15 cellular contexts compared by ENCODE assay signal in the genomic region with DNA sequence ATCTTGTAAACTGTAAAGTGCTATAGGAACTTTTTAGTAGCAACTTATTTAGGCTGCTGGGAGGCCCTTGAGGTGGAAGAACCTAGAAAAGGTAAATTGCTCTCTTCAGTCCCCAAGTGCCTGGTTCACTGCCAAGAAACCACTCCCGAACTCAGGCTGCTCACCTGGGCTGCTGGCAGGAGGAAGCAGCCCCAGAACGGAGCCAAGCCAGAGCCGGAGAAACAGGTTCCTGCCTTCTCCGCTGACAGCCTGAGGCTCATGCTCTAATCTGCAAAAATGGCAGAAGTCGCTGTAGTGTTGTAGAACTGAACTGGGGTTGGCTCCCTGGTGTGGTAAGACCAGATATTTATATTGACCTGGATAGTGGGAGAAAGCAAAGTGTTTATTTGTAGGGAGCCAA.
DNase-seq lines count a peak whose midpoint lies in the region; ATAC-seq, FAIRE-seq and TF ChIP-seq lines count a peak whose summit lies in the region.
"Had no signal": no experiment of that assay in that cellular context is flagged by ENCODE, and none has a peak within 500 bp of the region (broad histone marks: within the 10 kb centered on the region; RNA-seq: fewer than 3 reads in every experiment).

No MANE protein-coding gene starts in this region.

- H3K9me3 ChIP-seq in esophagus (ENCODE audit: control insufficient read depth in 2 of 2, insufficient read depth in 1 of 2, low read depth in 1 of 2, low read length in 1 of 2) (no peaks in the 10 kb centered on the region), small intestine (ENCODE audit: control insufficient read depth, low read depth) (no peaks in the 10 kb centered on the region)
- H3K9me3 ChIP-seq: right atrium auricular region had no signal

- no peak for ATAC-seq in GM21360 (IDR thresholded peaks at IDR 0.05; ENCODE audit: unreplicated experiment)
- ATAC-seq: naive thymus-derived CD8-positive, alpha-beta T cell had no signal

- H3K27me3 ChIP-seq in esophagus (ENCODE audit: control insufficient read depth in 1 of 2, insufficient read depth in 2 of 2, low read length in 2 of 2), result no peaks in the 10 kb centered on the region
- no peaks in the 10 kb centered on the region for H3K27me3 ChIP-seq in small intestine (ENCODE audit: control insufficient read depth in 2 of 2, insufficient read depth in 2 of 2, low read length in 2 of 2)
- H3K27me3 ChIP-seq: right atrium auricular region had no signal

- WGBS in esophagus, 2 donors, result 41 to 46% methylated on average over 5 of the region's 5 CpGs
- 13 to 53% (median 27%) methylated on average over 5 of the region's 5 CpGs for WGBS in small intestine, 3 donors

- peak overlapping the region; percentile 84 to 85 for H3K27ac ChIP-seq in esophagus (ENCODE audit: low read depth in 2 of 2, low read length in 1 of 2)
- no peak overlapping the region for H3K27ac ChIP-seq in small intestine (ENCODE audit: low read depth in 1 of 2, low read length in 1 of 2)
- H3K27ac ChIP-seq: right atrium auricular region had no signal

- no peak overlapping the region for H3K4me3 ChIP-seq in esophagus (ENCODE audit: low read depth in 1 of 2, low read length in 2 of 2)
- H3K4me3 ChIP-seq in small intestine (ENCODE audit: low read depth in 1 of 2, low read length in 2 of 2), result no peak overlapping the region
- H3K4me3 ChIP-seq: right atrium auricular region had no signal

- no peak for FAIRE-seq in small intestine (lab: Jason Lieb, UNC)
- FAIRE-seq: frontal cortex had no signal

- DNase-seq in HPDE6-E6E7 (ENCODE audit: extremely low spot score) (peak; percentile 54), NCI-H345 treated with DMSO at 0.1 percent for 48 hours (lab: John Stamatoyannopoulos, UW; ENCODE audit: unreplicated experiment) (peak; percentile 20), small intestine (peak; percentile 73), HEK293T (ENCODE audit: extremely low spot score) (no peak), glomerular visceral epithelial cell (ENCODE audit: extremely low spot score) (no peak)
- no peak for DNase-seq in stimulated activated CD4-positive, alpha-beta T cell treated with anti-CD3 and anti-CD28 coated beads, Interleukin-4, amount 100 ng/mL, for 24 hours
- DNase-seq: activated CD4-positive, alpha-beta T cell treated with anti-CD3 and anti-CD28 coated beads, Interleukin-2, amount 10 ng/mL, durations not matched to agents 24 days and 14 days; HFFc6; naive thymus-derived CD8-positive, alpha-beta T cell; NCI-H1092; stimulated activated CD4-positive, alpha-beta T cell treated with anti-CD3 and anti-CD28 coated beads, Interleukin-4, amount 100 ng/mL, for 1 hour had no signal

- H3K4me1 ChIP-seq in esophagus (ENCODE audit: control insufficient read depth in 2 of 2, insufficient read depth in 2 of 2, low read length in 1 of 2), result peaks cover 0 to 8% of the 10 kb centered on the region in 2 donors
- H3K4me1 ChIP-seq in small intestine (ENCODE audit: control insufficient read depth in 2 of 2, insufficient read depth in 1 of 2, low read depth in 1 of 2, low read length in 1 of 2), result no peaks in the 10 kb centered on the region
- H3K4me1 ChIP-seq: right atrium auricular region had no signal

- POLR2A ChIA-PET in HEK293T (lab: Yijun Ruan, JAX), result no interaction called here

- CTCF ChIA-PET in HEK293T (lab: Yijun Ruan, JAX), result no interaction called here

- no peaks in the 10 kb centered on the region for H3K36me3 ChIP-seq in esophagus (ENCODE audit: control insufficient read depth in 2 of 2, insufficient read depth in 2 of 2, low read length in 1 of 2)
- no peaks in the 10 kb centered on the region for H3K36me3 ChIP-seq in small intestine (ENCODE audit: control insufficient read depth in 2 of 2, insufficient read depth in 2 of 2, low read length in 2 of 2)
- H3K36me3 ChIP-seq: right atrium auricular region had no signal

TF ChIP-seq in HEK293T, 16 proteins besides CTCF, POLR2A, EP300 and RAD21:
- no peak for TF ChIP-seq L3MBTL2 (conservative IDR thresholded peaks at IDR 0.05)
- no peak for TF ChIP-seq CTBP1 (IDR thresholded peaks at IDR 0.05; ENCODE audit: borderline replicate concordance)
- no peak for TF ChIP-seq BHLHE40 (IDR thresholded peaks at IDR 0.05; ENCODE audit: borderline replicate concordance)
- TF ChIP-seq PKNOX1 (IDR thresholded peaks at IDR 0.05), result no peak
- no peak for TF ChIP-seq ZNF384 (IDR thresholded peaks at IDR 0.05)
- TF ChIP-seq LEF1 (IDR thresholded peaks at IDR 0.05; ENCODE audit: borderline replicate concordance), result no peak
- TF ChIP-seq FOXA1 (IDR thresholded peaks at IDR 0.05), result no peak
- no peak for TF ChIP-seq ELF4 (IDR thresholded peaks at IDR 0.05)
- TF ChIP-seq HDGF (IDR thresholded peaks at IDR 0.05; ENCODE audit: borderline replicate concordance), result no peak
- TF ChIP-seq SUZ12 (IDR thresholded peaks at IDR 0.05), result no peak
- no peak for TF ChIP-seq SP1 (IDR thresholded peaks at IDR 0.05)

Comparison
In these comparisons a context has a peak if more than half of its experiments do, and no peak if none do; other contexts are left out.
1. DNase-seq: peak in HPDE6-E6E7 (single experiment), NCI-H345 treated with DMSO at 0.1 percent for 48 hours (single experiment) and small intestine (single experiment); none in stimulated activated CD4-positive, alpha-beta T cell treated with anti-CD3 and anti-CD28 coated beads, Interleukin-4, amount 100 ng/mL, for 24 hours (single experiment), HEK293T (single experiment) and glomerular visceral epithelial cell (single experiment).
2. H3K27ac ChIP-seq: peak in esophagus (2 of 2); none in small intestine (0 of 2).